1 cellular context compared by ENCODE assay signal in the genomic region with DNA sequence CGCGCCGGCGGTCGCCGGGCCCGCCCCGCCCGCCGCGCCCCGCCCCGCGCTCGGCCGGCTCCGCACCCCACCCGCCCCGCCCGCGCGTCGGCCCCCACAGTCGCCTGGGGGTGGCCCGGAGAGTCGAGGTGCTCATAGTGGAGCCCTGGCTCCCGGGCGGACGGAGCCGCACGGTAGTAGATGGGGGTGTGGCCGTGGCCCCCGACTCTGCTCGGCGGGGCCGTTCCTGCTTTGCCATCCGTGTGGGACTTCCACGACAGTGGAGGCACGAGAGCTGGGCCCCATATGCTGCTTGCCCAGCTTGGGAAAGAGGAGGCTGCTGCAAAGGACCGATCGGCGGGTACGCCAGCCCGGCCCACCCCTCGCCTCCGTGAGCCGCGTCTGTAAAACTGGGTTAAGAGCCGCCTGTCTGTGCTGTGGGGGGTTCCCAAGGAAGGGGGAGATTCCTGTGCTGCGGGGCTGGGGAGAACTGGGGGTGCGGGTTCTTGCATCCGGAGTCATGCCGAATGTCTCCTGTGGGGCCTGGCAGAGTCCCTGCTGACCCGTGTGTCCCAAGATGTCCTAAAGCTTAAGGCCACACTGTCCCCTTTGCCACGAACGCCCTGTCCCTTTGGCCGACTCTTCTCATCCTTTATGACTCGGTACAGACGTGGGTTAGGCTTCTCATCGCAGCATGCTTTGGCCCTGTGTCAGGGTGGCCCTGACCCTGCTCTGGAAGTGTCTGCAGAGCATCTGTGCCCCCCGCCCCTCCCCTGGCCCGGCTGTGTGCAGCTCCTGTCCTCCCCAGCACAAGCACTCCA.
TF ChIP-seq lines count a peak whose summit lies in the region.

A gene (plus strand): TSS at position 70 of the 800 bp plus-strand sequence. CDS start 12,639 bp downstream, outside the sequence.

TF ChIP-seq in SK-N-SH treated with all-trans-retinoic acid at 6 μM for 48 hours, 23 proteins besides CTCF, POLR2A, EP300 and RAD21 (continued from another document):
- TF ChIP-seq, protein P1, sequence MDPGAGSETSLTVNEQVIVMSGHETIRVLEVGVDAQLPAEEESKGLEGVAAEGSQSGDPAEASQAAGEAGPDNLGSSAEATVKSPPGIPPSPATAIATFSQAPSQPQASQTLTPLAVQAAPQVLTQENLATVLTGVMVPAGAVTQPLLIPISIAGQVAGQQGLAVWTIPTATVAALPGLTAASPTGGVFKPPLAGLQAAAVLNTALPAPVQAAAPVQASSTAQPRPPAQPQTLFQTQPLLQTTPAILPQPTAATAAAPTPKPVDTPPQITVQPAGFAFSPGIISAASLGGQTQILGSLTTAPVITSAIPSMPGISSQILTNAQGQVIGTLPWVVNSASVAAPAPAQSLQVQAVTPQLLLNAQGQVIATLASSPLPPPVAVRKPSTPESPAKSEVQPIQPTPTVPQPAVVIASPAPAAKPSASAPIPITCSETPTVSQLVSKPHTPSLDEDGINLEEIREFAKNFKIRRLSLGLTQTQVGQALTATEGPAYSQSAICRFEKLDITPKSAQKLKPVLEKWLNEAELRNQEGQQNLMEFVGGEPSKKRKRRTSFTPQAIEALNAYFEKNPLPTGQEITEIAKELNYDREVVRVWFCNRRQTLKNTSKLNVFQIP (CRISPR knock-in tag; IDR thresholded peaks at IDR 0.05; ENCODE audit: borderline replicate concordance, low read depth), result no peak
- TF ChIP-seq SNAI2 (CRISPR knock-in tag; IDR thresholded peaks at IDR 0.05), result no peak
- no peak for TF ChIP-seq CSDC2 (CRISPR knock-in tag; IDR thresholded peaks at IDR 0.05)
- TF ChIP-seq ARNTL (CRISPR knock-in tag; IDR thresholded peaks at IDR 0.05; ENCODE audit: borderline replicate concordance, low read depth), result no peak
- no peak for TF ChIP-seq ZNF70 (CRISPR knock-in tag; IDR thresholded peaks at IDR 0.05)
- TF ChIP-seq ZFP30 (CRISPR knock-in tag; IDR thresholded peaks at IDR 0.05), result no peak
- no peak for TF ChIP-seq TOX (CRISPR knock-in tag; IDR thresholded peaks at IDR 0.05; ENCODE audit: borderline replicate concordance)
- no peak for TF ChIP-seq ESRRG (CRISPR knock-in tag; IDR thresholded peaks at IDR 0.05)
